Comparison of ENCODE assay signal across 12 cellular contexts in the genomic region with DNA sequence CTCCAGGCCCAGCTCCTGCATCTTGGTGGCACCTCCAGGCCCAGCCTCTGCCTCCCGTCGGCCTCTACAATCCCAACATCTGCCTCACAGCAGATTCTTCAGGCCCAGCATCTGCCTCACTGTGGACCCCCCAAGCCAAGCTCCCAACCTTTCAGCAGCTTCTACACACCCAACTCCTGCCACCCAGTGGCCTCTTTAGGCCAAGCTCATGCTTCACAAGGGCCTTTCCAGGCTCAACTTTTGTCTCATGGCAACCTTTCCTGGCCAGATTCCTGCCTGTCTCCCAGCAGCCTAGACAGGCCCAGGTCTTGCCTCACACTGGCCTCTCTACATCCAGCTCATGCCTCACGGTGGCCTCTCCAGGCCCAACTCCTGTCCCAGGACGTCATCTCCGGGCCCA. TPM values are rescaled to one million over a fixed set of nuclear protein-coding genes. Genes with fewer than 3 reads are reported as not detected.
A peak's percentile ranks its signal among the peaks of the same experiment; 100 is the strongest.
DNase-seq lines count a peak whose midpoint lies in the region; TF ChIP-seq lines count a peak whose summit lies in the region.
"Not testable (repeated sequence)": the region's sequence is repeated elsewhere in the genome, so short reads cannot be mapped to it uniquely, and the experiment has no call there.
"Had no signal": no experiment of that assay in that cellular context is flagged by ENCODE, and none has a peak within 500 bp of the region (broad histone marks: within the 10 kb centered on the region; RNA-seq: fewer than 3 reads in every experiment).

No MANE protein-coding gene starts in this region.

- not testable (repeated sequence) for H3K9me3 ChIP-seq in OCI-LY3 (ENCODE audit: insufficient read depth, low read length)

- not testable (repeated sequence) for H2AFZ ChIP-seq in OCI-LY3 (ENCODE audit: low read depth, low read length)

- not testable (repeated sequence) for H3K4me1 Mint-ChIP-seq in HFFc6 (ENCODE audit: low read depth)

- H4K20me1 ChIP-seq in OCI-LY3 (ENCODE audit: insufficient read depth, low read length) = not testable (repeated sequence)

- H3K9me3 Mint-ChIP-seq in HFFc6 = not testable (repeated sequence)

- not testable (repeated sequence) for H3K4me3 ChIP-seq in OCI-LY3 (ENCODE audit: low read length); brain microvascular endothelial cell (ENCODE audit: low read depth, low read length); fibroblast of the aortic adventitia (ENCODE audit: low read depth, low read length)

- H3K4me3 Mint-ChIP-seq in HFFc6 = not testable (repeated sequence)

- H3K4me1 ChIP-seq in OCI-LY3 (ENCODE audit: low read length) = not testable (repeated sequence)

- in situ Hi-C loops in GM13977 (cut with MboI; ENCODE audit: low pct_unique_long_range_greater_than_20kb, low sequenced_read_pairs, unreplicated experiment); brain microvascular endothelial cell (cut with HindIII; ENCODE audit: low pct_ligation_motif_present, low sequenced_read_pairs): not testable (repeated sequence)

- H3K36me3 Mint-ChIP-seq in HFFc6 (ENCODE audit: low read depth) = not testable (repeated sequence)

- H3K36me3 ChIP-seq in OCI-LY3 (replicated peaks; ENCODE audit: low read depth, low read length); brain microvascular endothelial cell (replicated peaks): not testable (repeated sequence)

- not testable (repeated sequence) for H3K27ac ChIP-seq in OCI-LY3 (ENCODE audit: low read length); brain microvascular endothelial cell

- not testable (repeated sequence) for H3K79me2 ChIP-seq in OCI-LY3 (ENCODE audit: low read length)

- H3K27ac Mint-ChIP-seq in HFFc6 = not testable (repeated sequence)

- intact Hi-C loops in posterior vena cava (cut with DNase I) = not testable (repeated sequence)

- H3K27me3 ChIP-seq in OCI-LY3 (ENCODE audit: low read depth, low read length); brain microvascular endothelial cell (replicated peaks): not testable (repeated sequence)

- not testable (repeated sequence) for H3K4me2 ChIP-seq in OCI-LY3 (ENCODE audit: low read length)

- TF ChIP-seq CTCF in GM13977 (IDR thresholded peaks at IDR 0.05; ENCODE audit: extremely low read depth, insufficient read depth, missing control alignments) (peak; percentile 25), HFFc6 (IDR thresholded peaks at IDR 0.05) (peak; percentile 35; the same call in 1 of the 2 replicates), OCI-LY3 (IDR thresholded peaks at IDR 0.05; ENCODE audit: low read depth, low read length) (peak; percentile 36), brain microvascular endothelial cell (IDR thresholded peaks at IDR 0.05; ENCODE audit: low read depth, low read length, missing control alignments) (peak; percentile 21)
- not testable (repeated sequence) for TF ChIP-seq CTCF in fibroblast of the aortic adventitia (IDR thresholded peaks at IDR 0.05; ENCODE audit: insufficient read depth, low read length)

- not testable (repeated sequence) for H3K27me3 Mint-ChIP-seq in HFFc6 (ENCODE audit: insufficient read depth)

- not testable (repeated sequence) for H3K9ac ChIP-seq in OCI-LY3 (ENCODE audit: low read length)

- DNase-seq in DMS 273 (lab: John Stamatoyannopoulos, UW; ENCODE audit: unreplicated experiment) (peak; percentile 41), HFFc6 (peak; percentile 30), fibroblast of the aortic adventitia (ENCODE audit: low read depth) (peak; percentile 16), posterior vena cava (ENCODE audit: low spot score) (peak; percentile 65)
- DNase-seq in GM13977 (ENCODE audit: low spot score); brain microvascular endothelial cell: not testable (repeated sequence)

RNA-seq across cellular contexts. Expression of a gene that starts 20.1 kb away (rescaled TPM):
- total RNA-seq in HFFc6 (2021; fragmentation: NEBNext Ultra II Directional; extraction: Animal tissue kit (Norgen Biotek cat#: 25700)) = under 1 TPM; 0.17 to 0.67 (median 0.57) TPM
- total RNA-seq in fibroblast of the aortic adventitia (ENCODE audit: low replicate concordance) = 0.41 and 0.99 TPM in 2 replicates
- 1 to 10 TPM; 2.7 to 3.3 TPM for total RNA-seq in posterior vena cava
- total RNA-seq: B cell had no signal

RNA-seq across cellular contexts. Expression of a gene that starts 39.0 kb away (rescaled TPM):
- total RNA-seq in HFFc6 (2021; fragmentation: NEBNext Ultra II Directional; extraction: Animal tissue kit (Norgen Biotek cat#: 25700)) = not detected
- total RNA-seq in fibroblast of the aortic adventitia (ENCODE audit: low replicate concordance) (not detected in 2 replicates), posterior vena cava (not detected)
- total RNA-seq: B cell; CD4-positive, CD25-positive, alpha-beta regulatory T cell; Peyer's patch; SJSA1; T-helper 17 cell had no signal
